8 cellular contexts compared by ENCODE assay signal in genomic region chr4:38752393-38752961, GRCh38. TPM values are rescaled to one million over a fixed set of nuclear protein-coding genes. Genes with fewer than 3 reads are reported as not detected.
A peak's percentile ranks its signal among the peaks of the same experiment; 100 is the strongest.
DNase-seq lines count a peak whose midpoint lies in the region; ATAC-seq and TF ChIP-seq lines count a peak whose summit lies in the region.

No MANE protein-coding gene starts in this region.

- DNase-seq in activated CD4-positive, alpha-beta T cell treated with anti-CD3 and anti-CD28 coated beads, Interleukin-2, amount 10 ng/mL, durations not matched to agents 7 days and 5 days: peak; percentile 31
- no peak for DNase-seq in activated CD4-positive, alpha-beta T cell treated with anti-CD3 and anti-CD28 coated beads for 48 hours
- DNase-seq in lower lobe of right lung (no peak), SIG-M5 treated with dmso at 0.1 percent for 504 hours (lab: John Stamatoyannopoulos, UW; ENCODE audit: unreplicated experiment) (no peak), NCI-H146 (lab: John Stamatoyannopoulos, UW) (no peak), anterior cingulate cortex (lab: John Stamatoyannopoulos, UW) (no peak)

- H3K36me3 ChIP-seq in lower lobe of right lung: no peaks in the 10 kb centered on the region

- H3K4me3 ChIP-seq in lower lobe of right lung: no peak overlapping the region

- no peaks in the 10 kb centered on the region for H3K27me3 Mint-ChIP-seq in activated CD4-positive, alpha-beta T cell treated with anti-CD3 and anti-CD28 coated beads, Interleukin-2, amount 10 ng/mL, durations not matched to agents 7 days and 5 days
- no peaks in the 10 kb centered on the region for H3K27me3 Mint-ChIP-seq in activated T-helper 17 cell treated with anti-CD3 and anti-CD28 coated beads, Interleukin-2, amount 50 U/mL, for 72 hours

- H3K36me3 Mint-ChIP-seq in activated CD4-positive, alpha-beta T cell treated with anti-CD3 and anti-CD28 coated beads, Interleukin-2, amount 10 ng/mL, durations not matched to agents 7 days and 5 days (ENCODE audit: low read depth): peaks cover 7% of the 10 kb centered on the region
- H3K36me3 Mint-ChIP-seq in activated T-helper 17 cell treated with anti-CD3 and anti-CD28 coated beads, Interleukin-2, amount 50 U/mL, for 72 hours (ENCODE audit: low read depth): no peaks in the 10 kb centered on the region

- POLR2A ChIA-PET in activated CD4-positive, alpha-beta T cell treated with anti-CD3 and anti-CD28 coated beads, Interleukin-2, amount 10 ng/mL, durations not matched to agents 7 days and 5 days (lab: Charles Lee): no interaction called here

- H3K27ac Mint-ChIP-seq in activated CD4-positive, alpha-beta T cell treated with anti-CD3 and anti-CD28 coated beads, Interleukin-2, amount 10 ng/mL, durations not matched to agents 7 days and 5 days: no peak overlapping the region
- H3K27ac Mint-ChIP-seq in activated T-helper 17 cell treated with anti-CD3 and anti-CD28 coated beads, Interleukin-2, amount 50 U/mL, for 72 hours: no peak overlapping the region

- no peak for TF ChIP-seq CTCF in lower lobe of right lung (IDR thresholded peaks at IDR 0.05)

- intact Hi-C loops in lower lobe of right lung (cut with DNase I): no loop called here

- CTCF ChIA-PET in activated CD4-positive, alpha-beta T cell treated with anti-CD3 and anti-CD28 coated beads, Interleukin-2, amount 10 ng/mL, durations not matched to agents 7 days and 5 days (lab: Charles Lee): no interaction called here

- no peak overlapping the region for H3K27ac ChIP-seq in lower lobe of right lung

- peaks cover 11% of the 10 kb centered on the region for H3K9me3 Mint-ChIP-seq in activated CD4-positive, alpha-beta T cell treated with anti-CD3 and anti-CD28 coated beads, Interleukin-2, amount 10 ng/mL, durations not matched to agents 7 days and 5 days
- peaks cover 7% of the 10 kb centered on the region for H3K9me3 Mint-ChIP-seq in activated T-helper 17 cell treated with anti-CD3 and anti-CD28 coated beads, Interleukin-2, amount 50 U/mL, for 72 hours

- no peaks in the 10 kb centered on the region for H3K27me3 ChIP-seq in lower lobe of right lung (ENCODE audit: low read depth)

- H3K4me3 Mint-ChIP-seq in activated CD4-positive, alpha-beta T cell treated with anti-CD3 and anti-CD28 coated beads, Interleukin-2, amount 10 ng/mL, durations not matched to agents 7 days and 5 days: no peak overlapping the region
- H3K4me3 Mint-ChIP-seq in activated T-helper 17 cell treated with anti-CD3 and anti-CD28 coated beads, Interleukin-2, amount 50 U/mL, for 72 hours: no peak overlapping the region

- peaks cover 11% of the 10 kb centered on the region for H3K4me1 ChIP-seq in lower lobe of right lung

- no peaks in the 10 kb centered on the region for H3K9me3 ChIP-seq in lower lobe of right lung

- ATAC-seq in HG03064 (IDR thresholded peaks at IDR 0.05; ENCODE audit: low read depth, unreplicated experiment) (peak; percentile 93), lower lobe of right lung (peak; percentile 18 to 30)
- peak; percentile 93 for ATAC-seq in activated T-helper 17 cell treated with anti-CD3 and anti-CD28 coated beads, Interleukin-2, amount 50 U/mL, for 72 hours (replicated peaks)

- no peaks in the 10 kb centered on the region for H3K4me1 Mint-ChIP-seq in activated CD4-positive, alpha-beta T cell treated with anti-CD3 and anti-CD28 coated beads, Interleukin-2, amount 10 ng/mL, durations not matched to agents 7 days and 5 days
- peaks cover 6% of the 10 kb centered on the region for H3K4me1 Mint-ChIP-seq in activated T-helper 17 cell treated with anti-CD3 and anti-CD28 coated beads, Interleukin-2, amount 50 U/mL, for 72 hours

RNA-seq across cellular contexts. Expression of gene TLR10, which starts 30.3 kb away (rescaled TPM):
- under 1 TPM in 1 of 2 experiments, not detected in 1; 0.23 TPM for total RNA-seq in activated CD4-positive, alpha-beta T cell treated with anti-CD3 and anti-CD28 coated beads, Interleukin-2, amount 10 ng/mL, durations not matched to agents 7 days and 5 days
- total RNA-seq in activated T-helper 17 cell treated with anti-CD3 and anti-CD28 coated beads, Interleukin-2, amount 50 U/mL, for 72 hours: under 1 TPM in 1 of 2 donors, not detected in 1; 0.19 TPM
- total RNA-seq in lower lobe of right lung: 1.2 TPM

RNA-seq across cellular contexts. Expression of gene TLR1, which starts 52.1 kb away (rescaled TPM):
- total RNA-seq in activated CD4-positive, alpha-beta T cell treated with anti-CD3 and anti-CD28 coated beads, Interleukin-2, amount 10 ng/mL, durations not matched to agents 7 days and 5 days: 10 to 100 TPM; 19.5 to 21.0 TPM
- total RNA-seq in activated T-helper 17 cell treated with anti-CD3 and anti-CD28 coated beads, Interleukin-2, amount 50 U/mL, for 72 hours: 1 to 10 TPM; 2.1 to 5.9 TPM
- total RNA-seq in lower lobe of right lung: 35.3 TPM

Comparison
In these comparisons a context has a peak if more than half of its experiments do, and no peak if none do; other contexts are left out.
1. ATAC-seq: peak in every context shown above with its lines; median percentile 93 in HG03064; 93 in activated T-helper 17 cell treated with anti-CD3 and anti-CD28 coated beads, Interleukin-2, amount 50 U/mL, for 72 hours; 24 in lower lobe of right lung.